Comparison of ENCODE assay signal across 24 cellular contexts in the genomic region with DNA sequence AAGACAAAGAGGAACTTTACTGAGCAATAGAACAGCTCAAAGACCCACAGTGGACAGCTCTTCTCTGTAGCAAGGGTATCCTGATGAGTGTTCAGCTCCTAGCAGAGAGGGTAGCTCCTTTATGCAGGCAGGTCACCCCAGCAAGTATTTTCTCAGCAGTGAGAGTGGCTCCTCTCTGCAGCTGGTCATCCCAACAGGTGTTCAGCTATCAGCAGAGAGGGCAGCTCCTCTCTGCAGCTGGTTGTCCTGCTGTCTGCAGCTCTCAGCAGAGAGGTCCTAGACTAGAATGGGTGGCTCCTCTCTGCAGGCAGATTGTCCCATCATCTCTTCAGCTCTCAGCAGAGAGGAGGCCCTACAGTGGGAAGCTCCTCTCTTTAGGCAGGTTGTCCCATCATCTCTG.
"Had no signal": no experiment of that assay in that cellular context is flagged by ENCODE, and none has a peak within 500 bp of the region (broad histone marks: within the 10 kb centered on the region; RNA-seq: fewer than 3 reads in every experiment).

No MANE protein-coding gene starts in this region.

- H3K36me3 ChIP-seq: thoracic aorta had no signal

- ATAC-seq: activated CD8-positive, alpha-beta memory T cell treated with anti-CD3 and anti-CD28 coated beads, Interleukin-2, amount 10 ng/mL, durations not matched to agents 7 days and 5 days; activated CD8-positive, alpha-beta T cell treated with anti-CD3 and anti-CD28 coated beads for 36 hours; activated naive CD8-positive, alpha-beta T cell treated with anti-CD3 and anti-CD28 coated beads, Interleukin-2, amount 50 U/mL, for 24 hours; gastroesophageal sphincter; left cardiac atrium; sciatic nerve; stimulated activated naive B cell treated with anti-CD40 and anti-IgM and Interleukin-4, amounts not matched to agents 10 μg/mL and 1 μg/mL and 100 μg/mL, for 72 hours had no signal

- H3K4me3 Mint-ChIP-seq: activated CD4-positive, alpha-beta T cell treated with anti-CD3 and anti-CD28 coated beads, Interleukin-2, amount 10 ng/mL, durations not matched to agents 7 days and 5 days; activated CD8-positive, alpha-beta memory T cell treated with anti-CD3 and anti-CD28 coated beads, Interleukin-2, amount 10 ng/mL, durations not matched to agents 7 days and 5 days; activated CD8-positive, alpha-beta T cell treated with anti-CD3 and anti-CD28 coated beads for 36 hours; activated naive CD8-positive, alpha-beta T cell treated with anti-CD3 and anti-CD28 coated beads, Interleukin-2, amount 50 U/mL, for 24 hours; activated T-helper 1 cell treated with anti-CD3 and anti-CD28 coated beads, Interleukin-12 subunit alpha, Interleukin-12 subunit beta, Interleukin-2, Interleukin-4 antibody, amounts not matched to agents 30 ng/mL and 10 ng/mL and 1 ng/mL, durations not matched to agents 14 hours and 24 hours and 36 hours; nephron; stimulated activated naive B cell treated with anti-CD40 and anti-IgM and Interleukin-4, amounts not matched to agents 10 μg/mL and 1 μg/mL and 100 μg/mL, for 72 hours; type B pancreatic cell had no signal

- H3K4me3 ChIP-seq: gastroesophageal sphincter, smooth muscle cell, thoracic aorta had no signal

- H3K27ac ChIP-seq: epithelial cell of prostate, gastroesophageal sphincter, thoracic aorta had no signal

- H3K9me3 ChIP-seq: gastroesophageal sphincter, thoracic aorta had no signal

- FAIRE-seq: islet of Langerhans had no signal

- DNase-seq: activated CD4-positive, alpha-beta T cell treated with anti-CD3 and anti-CD28 coated beads, Interleukin-2, amount 10 ng/mL, durations not matched to agents 7 days and 5 days; activated CD4-positive, CD25-positive, alpha-beta regulatory T cell treated with anti-CD3 and anti-CD28 coated beads, Interleukin-2, amount 50 U/mL, for 72 hours; activated CD8-positive, alpha-beta memory T cell treated with anti-CD3 and anti-CD28 coated beads, Interleukin-2, amount 10 ng/mL, durations not matched to agents 7 days and 5 days; activated CD8-positive, alpha-beta T cell treated with anti-CD3 and anti-CD28 coated beads for 36 hours; activated gamma-delta T cell; activated naive CD4-positive, alpha-beta T cell treated with anti-CD3 and anti-CD28 coated beads, Interleukin-2, amount 50 U/mL, for 16 hours; activated naive CD8-positive, alpha-beta T cell treated with anti-CD3 and anti-CD28 coated beads, Interleukin-2, amount 50 U/mL, for 24 hours; activated T-cell treated with anti-CD3 and anti-CD28 coated beads for 4 hours; cortex of kidney; head of caudate nucleus; left cardiac atrium; midbrain; occipital lobe; stimulated activated CD4-positive, alpha-beta T cell treated with anti-CD3 and anti-CD28 coated beads, Interleukin-15, amount 100 ng/mL, for 24 hours; stimulated activated naive B cell treated with anti-CD40 and anti-IgM and Interleukin-4, amounts not matched to agents 10 μg/mL and 1 μg/mL and 100 μg/mL, for 72 hours had no signal

- H3K9me3 Mint-ChIP-seq: activated CD4-positive, alpha-beta T cell treated with anti-CD3 and anti-CD28 coated beads, Interleukin-2, amount 10 ng/mL, durations not matched to agents 7 days and 5 days; activated CD8-positive, alpha-beta T cell treated with anti-CD3 and anti-CD28 coated beads for 36 hours; activated naive CD8-positive, alpha-beta T cell treated with anti-CD3 and anti-CD28 coated beads, Interleukin-2, amount 50 U/mL, for 24 hours; activated T-helper 1 cell treated with anti-CD3 and anti-CD28 coated beads, Interleukin-12 subunit alpha, Interleukin-12 subunit beta, Interleukin-2, Interleukin-4 antibody, amounts not matched to agents 30 ng/mL and 10 ng/mL and 1 ng/mL, durations not matched to agents 14 hours and 24 hours and 36 hours; nephron; stimulated activated naive B cell treated with anti-CD40 and anti-IgM and Interleukin-4, amounts not matched to agents 10 μg/mL and 1 μg/mL and 100 μg/mL, for 72 hours; type B pancreatic cell had no signal

- H3K36me3 Mint-ChIP-seq: activated CD8-positive, alpha-beta memory T cell treated with anti-CD3 and anti-CD28 coated beads, Interleukin-2, amount 10 ng/mL, durations not matched to agents 7 days and 5 days; type B pancreatic cell had no signal

- H3K27me3 ChIP-seq: gastroesophageal sphincter had no signal

- H3K27ac Mint-ChIP-seq: activated CD4-positive, alpha-beta T cell treated with anti-CD3 and anti-CD28 coated beads, Interleukin-2, amount 10 ng/mL, durations not matched to agents 7 days and 5 days; activated CD8-positive, alpha-beta memory T cell treated with anti-CD3 and anti-CD28 coated beads, Interleukin-2, amount 10 ng/mL, durations not matched to agents 7 days and 5 days; activated CD8-positive, alpha-beta T cell treated with anti-CD3 and anti-CD28 coated beads for 36 hours; activated naive CD8-positive, alpha-beta T cell treated with anti-CD3 and anti-CD28 coated beads, Interleukin-2, amount 50 U/mL, for 24 hours; activated T-helper 1 cell treated with anti-CD3 and anti-CD28 coated beads, Interleukin-12 subunit alpha, Interleukin-12 subunit beta, Interleukin-2, Interleukin-4 antibody, amounts not matched to agents 30 ng/mL and 10 ng/mL and 1 ng/mL, durations not matched to agents 14 hours and 24 hours and 36 hours; nephron; stimulated activated naive B cell treated with anti-CD40 and anti-IgM and Interleukin-4, amounts not matched to agents 10 μg/mL and 1 μg/mL and 100 μg/mL, for 72 hours; type B pancreatic cell had no signal

- H3K4me2 ChIP-seq: smooth muscle cell had no signal

- H3K27me3 Mint-ChIP-seq: type B pancreatic cell had no signal
